In the genomic region with DNA sequence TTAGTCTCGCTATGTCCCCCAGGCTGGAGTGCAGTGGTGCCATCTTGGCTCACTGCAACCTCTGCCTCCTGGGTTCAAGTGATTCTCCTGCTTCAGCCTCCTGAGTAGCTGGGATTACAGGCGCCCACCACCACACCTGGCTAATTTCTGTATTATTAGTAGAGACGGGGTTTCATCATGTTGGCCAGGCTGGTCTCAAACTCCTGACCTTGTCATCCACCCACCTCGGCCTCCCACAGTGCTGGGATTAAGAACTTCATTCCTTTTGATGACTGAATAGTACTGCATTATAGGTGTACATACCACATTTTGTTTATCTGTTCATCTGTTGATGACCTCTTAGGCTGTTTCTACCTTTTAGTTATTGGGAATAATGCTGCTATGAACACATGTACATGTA, we compare ENCODE assay signal across 13 cellular contexts. TPM values are rescaled to one million over a fixed set of nuclear protein-coding genes. Genes with fewer than 3 reads are reported as not detected.
"Had no signal": no experiment of that assay in that cellular context is flagged by ENCODE, and none has a peak within 500 bp of the region (broad histone marks: within the 10 kb centered on the region; RNA-seq: fewer than 3 reads in every experiment).

No MANE protein-coding gene starts in this region.

RNA-seq across cellular contexts. Expression of a gene that starts 20.7 kb away (rescaled TPM):
- total RNA-seq: stomach, subcutaneous adipose tissue, suprapubic skin, temporal lobe, thoracic aorta, thyroid gland, tibial nerve, transverse colon, upper lobe of right lung, ureter, urinary bladder, uterus, vagina had no signal
- polyA plus RNA-seq: stomach, urinary bladder had no signal
